Comparison of ENCODE assay signal across 9 cellular contexts in the genomic region with DNA sequence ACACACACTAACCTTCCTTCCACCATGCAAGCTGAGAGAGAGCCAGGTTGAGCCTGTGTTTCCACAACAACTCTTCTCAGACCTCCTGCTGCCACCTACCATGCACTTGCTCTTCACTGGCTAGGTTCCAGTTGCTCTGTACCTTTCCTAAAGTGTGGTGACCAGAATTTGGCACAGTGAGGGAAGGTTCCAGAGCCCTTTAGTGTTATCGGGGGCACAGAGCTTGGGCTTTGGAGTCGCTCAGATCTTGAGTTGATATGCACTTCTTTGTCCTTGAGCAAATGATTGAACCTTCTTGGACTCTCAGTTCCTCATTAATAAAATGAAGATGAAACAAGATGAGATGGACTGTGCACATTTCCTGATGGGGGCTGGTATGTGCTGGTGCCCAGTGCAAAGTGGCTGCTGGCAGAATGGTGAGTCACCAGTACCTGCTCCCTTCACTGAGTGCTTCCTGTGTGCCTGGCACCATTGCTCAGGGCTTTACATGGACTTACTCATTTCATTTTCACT. TPM values are rescaled to one million over a fixed set of nuclear protein-coding genes. Genes with fewer than 3 reads are reported as not detected.
DNase-seq lines count a peak whose midpoint lies in the region; ATAC-seq and TF ChIP-seq lines count a peak whose summit lies in the region.
"Had no signal": no experiment of that assay in that cellular context is flagged by ENCODE, and none has a peak within 500 bp of the region (broad histone marks: within the 10 kb centered on the region; RNA-seq: fewer than 3 reads in every experiment).

No MANE protein-coding gene starts in this region.

- POLR2A ChIA-PET in T-cell (lab: Charles Lee): no interaction called here

- peak; percentile 34 to 63 for ATAC-seq in activated T-cell treated with anti-CD3 and anti-CD28 coated beads, Interleukin-2, amount 50 U/mL, for 72 hours (replicated peaks in 1 of 2)
- ATAC-seq in HG02970 (IDR thresholded peaks at IDR 0.05; ENCODE audit: low FRiP score, unreplicated experiment) (peak; percentile 85), T-cell (replicated peaks in 1 of 4) (no peak)

- no peak overlapping the region for H3K27ac Mint-ChIP-seq in activated T-cell treated with anti-CD3 and anti-CD28 coated beads, Interleukin-2, amount 50 U/mL, for 72 hours
- no peak overlapping the region for H3K27ac Mint-ChIP-seq in T-cell

- CTCF ChIA-PET in T-cell (lab: Charles Lee): no interaction called here

- H3K27me3 ChIP-seq in Peyer's patch (no peaks in the 10 kb centered on the region), thyroid gland (no peaks in the 10 kb centered on the region)
- H3K27me3 ChIP-seq: BLaER1 had no signal

- WGBS in thyroid gland, 2 donors: 86 to 93% methylated on average over 2 of the region's 2 CpGs

- TF ChIP-seq CTCF in Peyer's patch (IDR thresholded peaks at IDR 0.05) (no peak), thyroid gland (IDR thresholded peaks at IDR 0.05) (no peak)

- peaks cover 9% of the 10 kb centered on the region for H3K27me3 Mint-ChIP-seq in activated T-cell treated with anti-CD3 and anti-CD28 coated beads, Interleukin-2, amount 50 U/mL, for 72 hours (ENCODE audit: low read depth)
- H3K27me3 Mint-ChIP-seq in T-cell: peaks cover 0 to 10% of the 10 kb centered on the region in 2 donors

- peaks cover 6% of the 10 kb centered on the region for H3K4me1 Mint-ChIP-seq in activated T-cell treated with anti-CD3 and anti-CD28 coated beads, Interleukin-2, amount 50 U/mL, for 72 hours (ENCODE audit: low read depth)
- no peaks in the 10 kb centered on the region for H3K4me1 Mint-ChIP-seq in T-cell

- no peaks in the 10 kb centered on the region for H3K36me3 Mint-ChIP-seq in activated T-cell treated with anti-CD3 and anti-CD28 coated beads, Interleukin-2, amount 50 U/mL, for 72 hours (ENCODE audit: insufficient read depth in 2 of 2)
- no peaks in the 10 kb centered on the region for H3K36me3 Mint-ChIP-seq in T-cell

- H3K4me1 ChIP-seq in Peyer's patch (peaks cover 0 to 22% (median 0%) of the 10 kb centered on the region in 4 donors), thyroid gland (peaks cover 29 to 52% of the 10 kb centered on the region in 2 donors)
- H3K4me1 ChIP-seq: BLaER1 had no signal

- peak in 1 of 2 donors; percentile 2 for DNase-seq in activated T-cell treated with anti-CD3 and anti-CD28 coated beads, Interleukin-2, amount 50 U/mL, for 72 hours
- DNase-seq in activated T-cell treated with anti-CD3 and anti-CD28 coated beads for 4 hours (no peak), Peyer's patch (peak in 2 of 3 donors; percentile 68 to 85), thyroid gland (peak; percentile 33), retina (no peak), T-cell (no peak), hippocampal formation (lab: John Stamatoyannopoulos, UW) (no peak)

- no peaks in the 10 kb centered on the region for H3K9me3 Mint-ChIP-seq in activated T-cell treated with anti-CD3 and anti-CD28 coated beads, Interleukin-2, amount 50 U/mL, for 72 hours
- H3K9me3 Mint-ChIP-seq in T-cell: peaks cover 0 to 8% (median 3%) of the 10 kb centered on the region in 3 donors

- H3K9me3 ChIP-seq in Peyer's patch (no peaks in the 10 kb centered on the region), thyroid gland (no peaks in the 10 kb centered on the region)

- no peak overlapping the region for H3K4me3 Mint-ChIP-seq in activated T-cell treated with anti-CD3 and anti-CD28 coated beads, Interleukin-2, amount 50 U/mL, for 72 hours
- no peak overlapping the region for H3K4me3 Mint-ChIP-seq in T-cell

- TF ChIP-seq POLR2A in Peyer's patch (IDR thresholded peaks at IDR 0.05) (peak in 1 of 2 donors; percentile 60), thyroid gland (IDR thresholded peaks at IDR 0.05) (no peak)

- H3K4me3 ChIP-seq in Peyer's patch (peak overlapping the region in 1 of 4 donors; percentile 20), thyroid gland (replicated peaks in 1 of 3) (no peak overlapping the region)
- H3K4me3 ChIP-seq: BLaER1 had no signal

- H3K36me3 ChIP-seq in Peyer's patch: no peaks in the 10 kb centered on the region
- no peaks in the 10 kb centered on the region for H3K36me3 ChIP-seq in thyroid gland

- intact Hi-C loops in thyroid gland (cut with DNase I): no loop called here

- peak overlapping the region in 3 of 4 donors; percentile 54 to 89 (median 80) for H3K27ac ChIP-seq in Peyer's patch
- peak overlapping the region in 1 of 3 donors; percentile 26 for H3K27ac ChIP-seq in thyroid gland
- H3K27ac ChIP-seq: BLaER1 had no signal

RNA-seq across cellular contexts. Expression of a gene that starts 47.1 kb away (rescaled TPM):
- total RNA-seq in activated T-cell treated with anti-CD3 and anti-CD28 coated beads, Interleukin-2, amount 50 U/mL, for 72 hours: 1 to 10 TPM; 5.0 to 7.3 TPM
- 100 to 1,000 TPM; 213 to 312 (median 277) TPM for total RNA-seq in Peyer's patch
- total RNA-seq in thyroid gland: 100 to 1,000 TPM in 1 of 4 donors, 10 to 100 TPM in 3; 61.5 to 105 (median 78.0) TPM
- total RNA-seq in T-cell: 10 to 100 TPM in 2 of 5 donors, 1 to 10 TPM in 3; 4.4 to 10.7 (median 6.7) TPM

Comparison
In these comparisons a context has a peak if more than half of its experiments do, and no peak if none do; other contexts are left out.
1. ATAC-seq: peak in activated T-cell treated with anti-CD3 and anti-CD28 coated beads, Interleukin-2, amount 50 U/mL, for 72 hours (2 of 2) and HG02970 (single experiment); none in T-cell (0 of 4).
2. DNase-seq: peak in Peyer's patch (2 of 3) and thyroid gland (2 of 2); none in activated T-cell treated with anti-CD3 and anti-CD28 coated beads for 4 hours (single experiment), retina (single experiment), T-cell (0 of 34) and hippocampal formation (0 of 2).
3. RNA of a gene that starts 47.1 kb away (total RNA-seq): 213 to 312 TPM in Peyer's patch and 61.5 to 105 TPM in thyroid gland; 5.0 to 7.3 TPM in activated T-cell treated with anti-CD3 and anti-CD28 coated beads, Interleukin-2, amount 50 U/mL, for 72 hours and 4.4 to 10.7 TPM in T-cell; every median in the first group is over 4 times any median in the second.